In genomic region chr21:15749045-15749867, GRCh38 we compare ENCODE assay signal across 16 cellular contexts. TPM values are rescaled to one million over a fixed set of nuclear protein-coding genes. Genes with fewer than 3 reads are reported as not detected.
A peak's percentile ranks its signal among the peaks of the same experiment; 100 is the strongest.
DNase-seq lines count a peak whose midpoint lies in the region; ATAC-seq and TF ChIP-seq lines count a peak whose summit lies in the region.
"Had no signal": no experiment of that assay in that cellular context is flagged by ENCODE, and none has a peak within 500 bp of the region (broad histone marks: within the 10 kb centered on the region; RNA-seq: fewer than 3 reads in every experiment).

No MANE protein-coding gene starts in this region.

- no peak overlapping the region for H3K4me3 Mint-ChIP-seq in MCF 10A (ENCODE audit: unreplicated experiment)
- H3K4me3 Mint-ChIP-seq: activated CD4-positive, alpha-beta memory T cell treated with anti-CD3 and anti-CD28 coated beads, Interleukin-2, amount 10 ng/mL, durations not matched to agents 7 days and 5 days; activated naive CD4-positive, alpha-beta T cell treated with anti-CD3 and anti-CD28 coated beads for 36 hours had no signal

- POLR2A ChIA-PET in MCF 10A (lab: Yijun Ruan, JAX) = interaction anchor here (0.6 to 1.8 kb wide), 4 partner anchors 13 to 860 kb away, joined by 3 to 9 read pairs (median 6); partner anchors contain the start of gene USP25

- no peaks in the 10 kb centered on the region for H3K9me3 Mint-ChIP-seq in MCF 10A (ENCODE audit: unreplicated experiment)
- H3K9me3 Mint-ChIP-seq: activated naive CD4-positive, alpha-beta T cell treated with anti-CD3 and anti-CD28 coated beads for 36 hours had no signal

- CTCF ChIA-PET in MCF 10A (lab: Yijun Ruan, JAX) (interaction anchor here (0.7 kb wide), 1 partner anchor 19 kb away, joined by 3 read pairs; no protein-coding TSS in a partner anchor), mammary epithelial cell (lab: Charles Lee; ENCODE audit: low non-redundant PET) (no interaction called here)

- H3K4me2 ChIP-seq in mammary epithelial cell (ENCODE audit: insufficient read depth, low read depth, low read length) = no peak overlapping the region

- H3K4me1 ChIP-seq in mammary epithelial cell (ENCODE audit: insufficient read depth, low read length) = peaks cover 3% of the 10 kb centered on the region
- H3K4me1 ChIP-seq in liver (ENCODE audit: control insufficient read depth in 4 of 4, insufficient read depth in 4 of 4, low read length in 3 of 4) = peaks cover 3 to 29% (median 13%) of the 10 kb centered on the region in 4 donors

- H3K27ac Mint-ChIP-seq in MCF 10A (ENCODE audit: low read depth, unreplicated experiment) = peak overlapping the region; percentile 52
- H3K27ac Mint-ChIP-seq: activated CD4-positive, alpha-beta memory T cell treated with anti-CD3 and anti-CD28 coated beads, Interleukin-2, amount 10 ng/mL, durations not matched to agents 7 days and 5 days; activated naive CD4-positive, alpha-beta T cell treated with anti-CD3 and anti-CD28 coated beads for 36 hours had no signal

- H3K9me3 ChIP-seq in mammary epithelial cell (replicated peaks; ENCODE audit: insufficient read depth, low read length) (no peaks in the 10 kb centered on the region), liver (ENCODE audit: control insufficient read depth in 4 of 4, low read length in 3 of 4) (no peaks in the 10 kb centered on the region)
- H3K9me3 ChIP-seq: vagina had no signal

- peaks cover 37% of the 10 kb centered on the region for H3K4me1 Mint-ChIP-seq in MCF 10A (ENCODE audit: insufficient read depth, unreplicated experiment)

- H3K79me2 ChIP-seq in mammary epithelial cell (ENCODE audit: insufficient read depth, low read length) = peaks cover 97% of the 10 kb centered on the region

- no peak for TF ChIP-seq RAD21 in liver (IDR thresholded peaks at IDR 0.05)

- TF ChIP-seq CTCF in MCF 10A (IDR thresholded peaks at IDR 0.05; ENCODE audit: unreplicated experiment) (no peak), mammary epithelial cell (conservative IDR thresholded peaks at IDR 0.05 in 1 of 2, IDR thresholded peaks at IDR 0.05 in 1 of 2; ENCODE audit: extremely low read depth in 1 of 2, insufficient read depth in 1 of 2, low read depth in 1 of 2, low read length in 2 of 2) (no peak), cardiac fibroblast (IDR thresholded peaks at IDR 0.05; ENCODE audit: low read depth, low read length) (no peak), liver (IDR thresholded peaks at IDR 0.05; ENCODE audit: low read depth, low read length, missing input control) (no peak)

- H3K9ac ChIP-seq in mammary epithelial cell (ENCODE audit: insufficient read depth, low read length) (no peak overlapping the region), liver (ENCODE audit: low read depth in 1 of 2, low read length in 2 of 2) (no peak overlapping the region)

- ATAC-seq in left cardiac atrium (no peak), HG03097 (IDR thresholded peaks at IDR 0.05; ENCODE audit: low FRiP score, unreplicated experiment) (no peak)

- in situ Hi-C loops in mammary epithelial cell (cut with MboI; ENCODE audit: low sequenced_read_pairs in 2 of 2) = no loop called here

- BruUV-seq in MCF 10A (replicated peaks; lab: Mats Ljungman, UMichigan) (no TSS peak), mammary epithelial cell (replicated peaks; lab: Mats Ljungman, UMichigan) (no TSS peak)

- H3K4me3 ChIP-seq in mammary epithelial cell (replicated peaks in 1 of 3; ENCODE audit: insufficient read depth in 1 of 3, low read depth in 2 of 3, low read length in 3 of 3) (no peak overlapping the region), cardiac fibroblast (replicated peaks in 1 of 2; ENCODE audit: low read depth in 2 of 2, low read length in 2 of 2) (no peak overlapping the region), liver (ENCODE audit: low read depth in 1 of 3, low read length in 3 of 3) (no peak overlapping the region)
- H3K4me3 ChIP-seq: vagina had no signal

- intact Hi-C loops in MCF 10A (cut with micrococcal nuclease) (no loop called here), mammary epithelial cell (cut with micrococcal nuclease) (no loop called here), left cardiac atrium (cut with DNase I) (no loop called here)

- H3K27me3 ChIP-seq in mammary epithelial cell (ENCODE audit: insufficient read depth, low read length) = no peaks in the 10 kb centered on the region
- H3K27me3 ChIP-seq in liver (ENCODE audit: control insufficient read depth in 4 of 4, insufficient read depth in 4 of 4, low read length in 3 of 4) = no peaks in the 10 kb centered on the region
- H3K27me3 ChIP-seq: vagina had no signal

- peaks cover under 1% of the 10 kb centered on the region for H4K20me1 ChIP-seq in mammary epithelial cell (ENCODE audit: insufficient read depth, low read length)

- dilution Hi-C loops in mammary epithelial cell (cut with HindIII; ENCODE audit: low sequenced_read_pairs) = no loop called here

- no peak for DNase-seq in MCF 10A (ENCODE audit: unreplicated experiment)
- no peak for DNase-seq in mammary epithelial cell
- DNase-seq in cardiac fibroblast (ENCODE audit: low read depth in 2 of 2) = peak; percentile 25 to 36
- no peak for DNase-seq in glomerular visceral epithelial cell (ENCODE audit: extremely low spot score)
- no peak for DNase-seq in T1000 (lab: John Stamatoyannopoulos, UW)
- DNase-seq in left cardiac atrium = no peak
- DNase-seq: activated CD4-positive, alpha-beta memory T cell treated with anti-CD3 and anti-CD28 coated beads, Interleukin-2, amount 10 ng/mL, durations not matched to agents 7 days and 5 days; activated naive CD4-positive, alpha-beta T cell treated with anti-CD3 and anti-CD28 coated beads for 36 hours; central memory CD4-positive, alpha-beta T cell; DND-41; NCI-H1105; stimulated activated CD4-positive, alpha-beta T cell treated with anti-CD3 and anti-CD28 coated beads, Interleukin-4, amount 100 ng/mL, for 24 hours; stimulated activated naive CD4-positive, alpha-beta T cell had no signal

- H3K27ac ChIP-seq in mammary epithelial cell (ENCODE audit: insufficient read depth, low read depth, low read length) (no peak overlapping the region), liver (ENCODE audit: low read depth in 1 of 2, low read length in 2 of 2) (no peak overlapping the region)
- H3K27ac ChIP-seq: vagina had no signal

- H2AFZ ChIP-seq in mammary epithelial cell (ENCODE audit: low read depth, low read length) = no peak overlapping the region

- 74% methylated on average over 6 of the region's 6 CpGs for WGBS in mammary epithelial cell (ENCODE audit: low coverage, missing lambda C conversion rate)
- WGBS in liver = 47% methylated on average over 6 of the region's 6 CpGs

- no peaks in the 10 kb centered on the region for H3K27me3 Mint-ChIP-seq in MCF 10A (ENCODE audit: insufficient read depth, unreplicated experiment)
- H3K27me3 Mint-ChIP-seq: activated CD4-positive, alpha-beta memory T cell treated with anti-CD3 and anti-CD28 coated beads, Interleukin-2, amount 10 ng/mL, durations not matched to agents 7 days and 5 days had no signal

- no peaks in the 10 kb centered on the region for H3K36me3 ChIP-seq in mammary epithelial cell (ENCODE audit: insufficient read depth, low read length)
- no peaks in the 10 kb centered on the region for H3K36me3 ChIP-seq in liver (ENCODE audit: control insufficient read depth in 4 of 4, insufficient read depth in 3 of 4, low read depth in 1 of 4, low read length in 3 of 4)
- H3K36me3 ChIP-seq: vagina had no signal

- peaks cover 23% of the 10 kb centered on the region for H3K36me3 Mint-ChIP-seq in MCF 10A (ENCODE audit: insufficient read depth, unreplicated experiment)

TF ChIP-seq in liver, 16 proteins besides CTCF, POLR2A, EP300 and RAD21:
- no peak for TF ChIP-seq EGR1 (IDR thresholded peaks at IDR 0.05; ENCODE audit: low read depth in 2 of 2)
- TF ChIP-seq FOXA2 (IDR thresholded peaks at IDR 0.05) = peak; percentile 65
- TF ChIP-seq SP1 (IDR thresholded peaks at IDR 0.05) = no peak
- peak; percentile 37 for TF ChIP-seq FOXA1 (IDR thresholded peaks at IDR 0.05)
- TF ChIP-seq MAX (IDR thresholded peaks at IDR 0.05) = peak; percentile 27
- peak in 1 of 2 donors; percentile 36 for TF ChIP-seq HNF4A (conservative IDR thresholded peaks at IDR 0.05)

RNA-seq across cellular contexts. Expression of gene USP25, which starts 19.5 kb away (rescaled TPM):
- total RNA-seq in MCF 10A (2022) (78.5 and 90.8 TPM in 2 replicates), mammary epithelial cell (10 to 100 TPM; 43.0 to 54.2 TPM), liver (10 to 100 TPM; 24.5 to 26.7 TPM), left cardiac atrium (10 to 100 TPM; 39.4 to 56.8 TPM)
- polyA plus RNA-seq in mammary epithelial cell (14.4 TPM), liver (1 to 10 TPM; 6.0 to 6.2 TPM)
- 42.8 TPM for polyA minus RNA-seq in mammary epithelial cell

Comparison
In these comparisons a context has a peak if more than half of its experiments do, and no peak if none do; other contexts are left out.
1. DNase-seq: peak in cardiac fibroblast (2 of 2); none in MCF 10A (single experiment), mammary epithelial cell (single experiment), glomerular visceral epithelial cell (single experiment), T1000 (single experiment) and left cardiac atrium (single experiment).